Comparison of ENCODE assay signal across 8 cellular contexts in the genomic region with DNA sequence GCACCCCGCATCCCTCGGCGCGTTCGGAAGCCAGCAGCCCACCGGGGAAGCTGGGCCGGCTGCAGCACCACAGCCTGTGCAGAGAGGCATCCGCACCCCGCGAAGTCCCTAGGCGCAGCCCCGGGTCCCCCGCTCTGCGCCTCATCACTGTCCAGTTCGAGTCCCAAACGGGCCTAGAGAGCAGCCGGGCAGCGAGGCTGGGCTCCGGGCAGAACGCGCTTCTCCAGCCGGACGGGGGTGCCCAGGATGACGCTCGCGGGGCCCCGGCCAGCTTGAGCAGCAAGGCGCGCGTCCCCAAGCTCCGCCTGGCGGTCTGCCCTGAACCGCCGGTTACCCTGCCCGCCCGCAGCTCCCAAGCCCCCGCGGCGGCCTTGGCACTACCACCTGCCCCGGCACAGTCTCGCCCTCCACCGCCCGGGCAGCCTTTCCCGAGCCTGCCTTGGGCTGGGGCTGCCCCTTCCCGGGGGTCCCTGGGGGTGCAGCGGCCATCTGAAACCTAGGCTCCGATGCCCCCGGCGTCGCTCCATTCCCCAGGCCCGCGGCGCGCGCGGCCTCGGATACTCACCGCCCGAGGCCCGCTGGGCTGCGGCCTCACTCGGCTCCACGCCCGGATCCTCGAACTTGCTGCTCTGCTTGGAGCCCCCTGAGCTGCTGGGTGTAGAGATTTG. TPM values are rescaled to one million over a fixed set of nuclear protein-coding genes. Genes with fewer than 3 reads are reported as not detected.
DNase-seq lines count a peak whose midpoint lies in the region; ATAC-seq and TF ChIP-seq lines count a peak whose summit lies in the region.

No MANE protein-coding gene starts in this region.

- TF ChIP-seq CTCF in NB4 (IDR thresholded peaks at IDR 0.05; ENCODE audit: low read depth, low read length) (peak; percentile 10), endothelial cell (IDR thresholded peaks at IDR 0.05; ENCODE audit: unreplicated experiment) (no peak), mesothelial cell of epicardium (IDR thresholded peaks at IDR 0.05; ENCODE audit: unreplicated experiment) (no peak)

- H3K27me3 Mint-ChIP-seq in activated CD4-positive, alpha-beta memory T cell treated with anti-CD3 and anti-CD28 coated beads, Interleukin-2, amount 10 ng/mL, durations not matched to agents 7 days and 5 days = peaks cover 30% of the 10 kb centered on the region
- H3K27me3 Mint-ChIP-seq in endothelial cell (ENCODE audit: unreplicated experiment) (peaks cover 17% of the 10 kb centered on the region), mesothelial cell of epicardium (ENCODE audit: low read depth) (peaks cover 30% of the 10 kb centered on the region)

- no peaks in the 10 kb centered on the region for H3K36me3 Mint-ChIP-seq in activated CD4-positive, alpha-beta memory T cell treated with anti-CD3 and anti-CD28 coated beads, Interleukin-2, amount 10 ng/mL, durations not matched to agents 7 days and 5 days (ENCODE audit: low read depth)
- H3K36me3 Mint-ChIP-seq in endothelial cell (ENCODE audit: low read depth, unreplicated experiment) = peaks cover 5% of the 10 kb centered on the region
- no peaks in the 10 kb centered on the region for H3K36me3 Mint-ChIP-seq in mesothelial cell of epicardium

- DNase-seq in DMS153 treated with DMSO at 0.1 percent for 48 hours (lab: John Stamatoyannopoulos, UW; ENCODE audit: unreplicated experiment) (peak; percentile 19), NB4 (ENCODE audit: low read depth) (peak; percentile 79), endothelial cell (ENCODE audit: low spot score) (peak; percentile 56), mesothelial cell of epicardium (ENCODE audit: low spot score in 2 of 2, unreplicated experiment in 2 of 2) (peak; percentile 43 to 71)
- peak; percentile 48 for DNase-seq in activated CD4-positive, alpha-beta memory T cell treated with anti-CD3 and anti-CD28 coated beads, Interleukin-2, amount 10 ng/mL, durations not matched to agents 7 days and 5 days
- peak; percentile 32 for DNase-seq in stimulated activated naive CD4-positive, alpha-beta T cell treated with Interleukin-2 at 50 U/mL for 16 hours (lab: John Stamatoyannopoulos, UW)
- DNase-seq in effector CD8-positive, alpha-beta T cell (lab: John Stamatoyannopoulos, UW) = no peak

- ATAC-seq in GM21619 (IDR thresholded peaks at IDR 0.05; ENCODE audit: unreplicated experiment) = peak; percentile 33

- no peaks in the 10 kb centered on the region for H3K9me3 Mint-ChIP-seq in activated CD4-positive, alpha-beta memory T cell treated with anti-CD3 and anti-CD28 coated beads, Interleukin-2, amount 10 ng/mL, durations not matched to agents 7 days and 5 days
- H3K9me3 Mint-ChIP-seq in endothelial cell (ENCODE audit: unreplicated experiment) = peaks cover 4% of the 10 kb centered on the region
- no peaks in the 10 kb centered on the region for H3K9me3 Mint-ChIP-seq in mesothelial cell of epicardium

- peaks cover 21% of the 10 kb centered on the region for H3K4me1 Mint-ChIP-seq in activated CD4-positive, alpha-beta memory T cell treated with anti-CD3 and anti-CD28 coated beads, Interleukin-2, amount 10 ng/mL, durations not matched to agents 7 days and 5 days
- H3K4me1 Mint-ChIP-seq in endothelial cell (ENCODE audit: unreplicated experiment) (peaks cover 13% of the 10 kb centered on the region), mesothelial cell of epicardium (peaks cover 6% of the 10 kb centered on the region)

- H3K27ac Mint-ChIP-seq in activated CD4-positive, alpha-beta memory T cell treated with anti-CD3 and anti-CD28 coated beads, Interleukin-2, amount 10 ng/mL, durations not matched to agents 7 days and 5 days = no peak overlapping the region
- no peak overlapping the region for H3K27ac Mint-ChIP-seq in endothelial cell (ENCODE audit: unreplicated experiment)
- peak overlapping the region; percentile 88 for H3K27ac Mint-ChIP-seq in mesothelial cell of epicardium

- POLR2A ChIA-PET in activated CD4-positive, alpha-beta memory T cell treated with anti-CD3 and anti-CD28 coated beads, Interleukin-2, amount 10 ng/mL, durations not matched to agents 7 days and 5 days (lab: Charles Lee) = interaction anchor here (1.2 to 2.0 kb wide), 2 partner anchors 14 to 259 kb away, joined by 3 to 7 read pairs; partner anchors contain the start of gene SP140L

- TF ChIP-seq POLR2A in NB4 (IDR thresholded peaks at IDR 0.05; ENCODE audit: extremely low read depth, insufficient read length) = no peak

- CTCF ChIA-PET in activated CD4-positive, alpha-beta memory T cell treated with anti-CD3 and anti-CD28 coated beads, Interleukin-2, amount 10 ng/mL, durations not matched to agents 7 days and 5 days (lab: Charles Lee) = interaction anchor here (0.8 to 3.6 kb wide), 15 partner anchors 8 to 588 kb away, joined by 3 to 45 read pairs (median 5); partner anchors contain the start of gene SP140L

- peak overlapping the region; percentile 77 for H3K4me3 Mint-ChIP-seq in activated CD4-positive, alpha-beta memory T cell treated with anti-CD3 and anti-CD28 coated beads, Interleukin-2, amount 10 ng/mL, durations not matched to agents 7 days and 5 days
- H3K4me3 Mint-ChIP-seq in endothelial cell (ENCODE audit: unreplicated experiment) = peak overlapping the region; percentile 87
- H3K4me3 Mint-ChIP-seq in mesothelial cell of epicardium = peak overlapping the region; percentile 91

- peak overlapping the region; percentile 64 for H3K4me3 ChIP-seq in NB4 (ENCODE audit: low read depth, low read length)

RNA-seq across cellular contexts. Expression of gene SLC16A14, which starts 0.6 kb away (rescaled TPM):
- under 1 TPM; 0.40 to 0.55 TPM for total RNA-seq in activated CD4-positive, alpha-beta memory T cell treated with anti-CD3 and anti-CD28 coated beads, Interleukin-2, amount 10 ng/mL, durations not matched to agents 7 days and 5 days
- total RNA-seq in endothelial cell (ENCODE audit: unreplicated experiment) (0.18 TPM), mesothelial cell of epicardium (9.5 to 10.1 TPM (median 9.7 TPM) in 3 replicates)
